11 cellular contexts compared by ENCODE assay signal in genomic region chr15:66829551-66830131, GRCh38.
"Had no signal": no experiment of that assay in that cellular context is flagged by ENCODE, and none has a peak within 500 bp of the region (broad histone marks: within the 10 kb centered on the region; RNA-seq: fewer than 3 reads in every experiment).

No MANE protein-coding gene starts in this region.

- H3K27me3 ChIP-seq: transverse colon had no signal

- DNase-seq: activated CD4-positive, alpha-beta T cell treated with anti-CD3 and anti-CD28 coated beads for 4 hours; activated naive CD4-positive, alpha-beta T cell treated with Interleukin-2 at 50 U/mL for 16 hours; activated naive CD8-positive, alpha-beta T cell treated with anti-CD3 and anti-CD28 coated beads, Interleukin-2, amount 50 U/mL, for 24 hours; effector memory CD4-positive, alpha-beta T cell; glutamatergic neuron; midbrain; retina; T-helper 1 cell; transverse colon had no signal

- H3K4me1 ChIP-seq: transverse colon had no signal

- H3K27ac ChIP-seq: transverse colon, VCaP had no signal

- H3K36me3 ChIP-seq: transverse colon had no signal

- ATAC-seq: activated naive CD8-positive, alpha-beta T cell treated with anti-CD3 and anti-CD28 coated beads, Interleukin-2, amount 50 U/mL, for 24 hours; stimulated activated memory B cell treated with anti-CD40 and anti-IgM and Interleukin-4, amounts not matched to agents 10 μg/mL and 1 μg/mL and 100 μg/mL, for 72 hours had no signal

- H3K4me3 ChIP-seq: transverse colon had no signal

- H3K9me3 ChIP-seq: transverse colon had no signal
